13 cellular contexts compared by ENCODE assay signal in the genomic region with DNA sequence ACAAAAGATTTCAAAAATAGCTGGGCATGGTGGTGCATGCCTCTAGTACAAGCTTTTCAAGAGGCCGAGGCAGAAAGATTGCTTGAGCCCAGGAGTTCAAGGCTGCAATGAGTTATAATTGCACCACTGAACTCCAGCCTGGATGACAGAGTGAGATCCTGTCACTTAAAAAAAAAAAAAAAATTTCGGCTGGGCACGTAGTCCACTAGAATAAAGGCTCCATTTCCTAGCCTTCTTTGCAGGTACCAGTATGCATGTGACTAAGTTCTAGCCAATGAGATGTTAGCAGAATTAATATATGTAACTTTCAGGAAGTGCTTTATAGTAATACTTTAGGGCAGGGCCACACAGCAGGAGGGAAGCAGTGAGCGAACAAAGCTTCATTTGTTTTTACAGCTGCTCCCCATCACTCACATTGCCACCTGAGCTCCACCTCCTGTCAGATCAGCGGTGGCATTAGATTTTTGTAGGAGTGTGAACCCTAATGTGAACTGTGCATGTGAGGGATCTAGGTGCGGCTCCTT. TPM values are rescaled to one million over a fixed set of nuclear protein-coding genes. Genes with fewer than 3 reads are reported as not detected.
DNase-seq lines count a peak whose midpoint lies in the region; ATAC-seq lines count a peak whose summit lies in the region.
"Had no signal": no experiment of that assay in that cellular context is flagged by ENCODE, and none has a peak within 500 bp of the region (broad histone marks: within the 10 kb centered on the region; RNA-seq: fewer than 3 reads in every experiment).

No MANE protein-coding gene starts in this region.

- DNase-seq in COR-L47 (lab: John Stamatoyannopoulos, UW) (peak; percentile 35), HT-29 (ENCODE audit: low spot score) (peak; percentile 72), NCI-H748 treated with DMSO at 0.1 percent for 48 hours (lab: John Stamatoyannopoulos, UW) (peak; percentile 87), left ventricle myocardium superior (no peak), DMS 273 treated with DMSO at 0.1 percent for 48 hours (lab: John Stamatoyannopoulos, UW) (no peak)
- no peak for DNase-seq in stimulated activated CD8-positive, alpha-beta memory T cell treated with anti-CD3 and anti-CD28 coated beads, Interleukin-4, amount 100 ng/mL, for 48 hours
- DNase-seq in stimulated activated naive CD4-positive, alpha-beta T cell (lab: John Stamatoyannopoulos, UW) = no peak
- no peak for DNase-seq in stimulated activated naive B cell treated with anti-CD40 and anti-IgM and Interleukin-4, amounts not matched to agents 10 μg/mL and 1 μg/mL and 100 μg/mL, for 72 hours
- DNase-seq: activated CD4-positive, alpha-beta T cell treated with anti-CD3 and anti-CD28 coated beads for 48 hours; AML-193; HFFc6; NCI-H446; stimulated activated CD4-positive, alpha-beta T cell treated with anti-CD3 and anti-CD28 coated beads, Interleukin-12 subunit alpha, Interleukin-12 subunit beta, amount 100 ng/mL, for 4 hours had no signal

- H3K4me3 Mint-ChIP-seq in stimulated activated naive B cell treated with anti-CD40 and anti-IgM and Interleukin-4, amounts not matched to agents 10 μg/mL and 1 μg/mL and 100 μg/mL, for 72 hours = no peak overlapping the region
- H3K4me3 Mint-ChIP-seq: HFFc6 had no signal

- no peaks in the 10 kb centered on the region for H3K4me1 Mint-ChIP-seq in stimulated activated naive B cell treated with anti-CD40 and anti-IgM and Interleukin-4, amounts not matched to agents 10 μg/mL and 1 μg/mL and 100 μg/mL, for 72 hours

- ATAC-seq in left ventricle myocardium superior = peak; percentile 60
- no peak for ATAC-seq in stimulated activated naive B cell treated with anti-CD40 and anti-IgM and Interleukin-4, amounts not matched to agents 10 μg/mL and 1 μg/mL and 100 μg/mL, for 72 hours (replicated peaks)

- peaks cover 0 to 5% of the 10 kb centered on the region in 2 donors for H3K27me3 Mint-ChIP-seq in stimulated activated naive B cell treated with anti-CD40 and anti-IgM and Interleukin-4, amounts not matched to agents 10 μg/mL and 1 μg/mL and 100 μg/mL, for 72 hours

- no peaks in the 10 kb centered on the region for H3K9me3 Mint-ChIP-seq in stimulated activated naive B cell treated with anti-CD40 and anti-IgM and Interleukin-4, amounts not matched to agents 10 μg/mL and 1 μg/mL and 100 μg/mL, for 72 hours
- H3K9me3 Mint-ChIP-seq: HFFc6 had no signal

- no peak overlapping the region for H3K27ac Mint-ChIP-seq in stimulated activated naive B cell treated with anti-CD40 and anti-IgM and Interleukin-4, amounts not matched to agents 10 μg/mL and 1 μg/mL and 100 μg/mL, for 72 hours
- H3K27ac Mint-ChIP-seq: HFFc6 had no signal

- no peaks in the 10 kb centered on the region for H3K36me3 Mint-ChIP-seq in stimulated activated naive B cell treated with anti-CD40 and anti-IgM and Interleukin-4, amounts not matched to agents 10 μg/mL and 1 μg/mL and 100 μg/mL, for 72 hours

- intact Hi-C loops in left ventricle myocardium superior (cut with micrococcal nuclease) = no loop called here

RNA-seq across cellular contexts. Expression of a gene that starts 28.8 kb away (rescaled TPM):
- 2.9 and 3.5 TPM in 2 replicates for total RNA-seq in HT-29 (2014; rRNA removed; shearing (Covaris generic))
- 23.0 TPM for total RNA-seq in left ventricle myocardium superior

RNA-seq across cellular contexts. Expression of a gene that starts 29.8 kb away (rescaled TPM):
- 27.8 and 38.2 TPM in 2 replicates for total RNA-seq in HT-29 (2014; rRNA removed; shearing (Covaris generic))
- 18.7 TPM for total RNA-seq in left ventricle myocardium superior

RNA-seq across cellular contexts. Expression of a gene that starts 46.8 kb away (rescaled TPM):
- total RNA-seq in HT-29 (2014; rRNA removed; shearing (Covaris generic)) = 11.8 and 13.0 TPM in 2 replicates
- total RNA-seq in left ventricle myocardium superior = 8.4 TPM

Comparison
In these comparisons a context has a peak if more than half of its experiments do, and no peak if none do; other contexts are left out.
1. DNase-seq: peak in COR-L47 (single experiment), HT-29 (single experiment) and NCI-H748 treated with DMSO at 0.1 percent for 48 hours (single experiment); none in left ventricle myocardium superior (single experiment), stimulated activated CD8-positive, alpha-beta memory T cell treated with anti-CD3 and anti-CD28 coated beads, Interleukin-4, amount 100 ng/mL, for 48 hours (single experiment), DMS 273 treated with DMSO at 0.1 percent for 48 hours (single experiment), stimulated activated naive CD4-positive, alpha-beta T cell (0 of 6) and stimulated activated naive B cell treated with anti-CD40 and anti-IgM and Interleukin-4, amounts not matched to agents 10 μg/mL and 1 μg/mL and 100 μg/mL, for 72 hours (single experiment).